In the genomic region with DNA sequence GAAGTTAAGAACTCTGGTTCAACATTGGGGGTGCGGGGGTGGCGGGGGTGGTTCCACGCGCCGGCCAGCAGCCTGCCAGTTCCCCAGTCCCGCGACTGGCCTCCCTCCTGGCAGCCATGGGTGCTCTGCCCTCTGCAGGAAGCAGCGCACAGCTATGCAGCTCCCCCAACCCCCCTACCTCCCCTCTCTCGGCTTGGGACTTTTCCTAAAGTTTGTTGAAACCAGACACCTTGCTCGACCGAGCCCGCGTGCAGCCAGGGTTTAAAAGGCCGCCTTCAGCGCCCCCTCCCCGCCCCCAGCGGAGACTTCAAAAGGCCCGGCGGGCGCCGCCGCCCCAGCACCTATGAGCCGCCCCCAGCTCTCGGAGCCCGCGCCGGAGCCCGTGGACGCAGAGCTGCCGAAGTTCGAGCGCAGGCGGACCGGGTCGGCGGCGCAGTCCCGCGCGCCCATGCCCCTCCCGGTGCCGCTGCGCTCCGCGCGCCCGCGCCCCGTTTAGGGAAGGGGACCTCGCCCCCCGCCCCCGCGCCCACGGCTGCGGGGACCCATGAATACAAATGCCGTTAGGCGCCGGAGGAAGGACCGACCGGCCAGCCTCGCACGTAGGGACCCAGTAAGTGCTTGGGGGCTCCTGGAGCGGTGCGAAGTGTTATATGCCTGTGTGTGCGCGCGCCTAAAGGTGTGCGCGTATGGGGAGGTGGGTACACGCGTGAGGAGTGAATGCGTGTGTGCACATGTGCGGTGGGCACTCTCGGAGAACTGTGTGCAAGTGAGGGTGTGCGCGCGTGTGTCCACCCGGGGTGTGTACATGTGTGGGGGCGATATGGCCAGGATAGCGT, we compare ENCODE assay signal across 8 cellular contexts. TPM values are rescaled to one million over a fixed set of nuclear protein-coding genes. Genes with fewer than 3 reads are reported as not detected.
DNase-seq lines count a peak whose midpoint lies in the region; ATAC-seq, FAIRE-seq and TF ChIP-seq lines count a peak whose summit lies in the region.

No MANE protein-coding gene starts in this region.

- dilution Hi-C loops in keratinocyte (cut with MboI; ENCODE audit: extremely low pct_ligation_motif_present, low sequenced_read_pairs): no loop called here

- H3K9me3 ChIP-seq in keratinocyte (ENCODE audit: control insufficient read depth, low read depth, low read length) (no peaks in the 10 kb centered on the region), upper lobe of left lung (no peaks in the 10 kb centered on the region), colonic mucosa (no peaks in the 10 kb centered on the region)

- peaks cover 25% of the 10 kb centered on the region for H3K4me1 ChIP-seq in keratinocyte (ENCODE audit: control insufficient read depth, extremely low read depth, insufficient read depth, low read length)
- H3K4me1 ChIP-seq in upper lobe of left lung: peaks cover 23 to 39% (median 24%) of the 10 kb centered on the region in 4 donors
- H3K4me1 ChIP-seq in colonic mucosa: no peaks in the 10 kb centered on the region

- no peak for TF ChIP-seq POLR2A in upper lobe of left lung (IDR thresholded peaks at IDR 0.05)

- no peaks in the 10 kb centered on the region for H3K9me3 Mint-ChIP-seq in activated naive CD8-positive, alpha-beta T cell treated with anti-CD3 and anti-CD28 coated beads, Interleukin-2, amount 50 U/mL, for 24 hours

- peaks cover 22% of the 10 kb centered on the region for H3K27me3 ChIP-seq in keratinocyte (ENCODE audit: control insufficient read depth, extremely low read depth, insufficient read depth, low read length)
- H3K27me3 ChIP-seq in upper lobe of left lung: peaks cover 0 to 29% (median 15%) of the 10 kb centered on the region in 4 donors
- H3K27me3 ChIP-seq in colonic mucosa: peaks cover 32% of the 10 kb centered on the region

- H3K4me3 Mint-ChIP-seq in activated naive CD8-positive, alpha-beta T cell treated with anti-CD3 and anti-CD28 coated beads, Interleukin-2, amount 50 U/mL, for 24 hours: peak overlapping the region; percentile 65

- H3K4me3 ChIP-seq in keratinocyte (ENCODE audit: control insufficient read depth in 2 of 3, extremely low read depth in 1 of 3, insufficient read depth in 2 of 3, low read depth in 1 of 3, low read length in 3 of 3): peak overlapping the region; percentile 20 to 56 (median 40)
- H3K4me3 ChIP-seq in upper lobe of left lung: peak overlapping the region in 3 of 4 donors; percentile 35 to 47 (median 42)
- H3K4me3 ChIP-seq in colonic mucosa: no peak overlapping the region

- no peak for ATAC-seq in activated naive CD8-positive, alpha-beta T cell treated with anti-CD3 and anti-CD28 coated beads, Interleukin-2, amount 50 U/mL, for 24 hours
- ATAC-seq in upper lobe of left lung (ENCODE audit: low FRiP score in 2 of 2): no peak
- no peak for ATAC-seq in HG02870 (IDR thresholded peaks at IDR 0.05; ENCODE audit: unreplicated experiment)

- H3K9me1 ChIP-seq in keratinocyte (ENCODE audit: control insufficient read depth, extremely low read depth, insufficient read depth, low read length): peaks cover 3% of the 10 kb centered on the region

- DNase-seq in activated T-cell treated with anti-CD3 and anti-CD28 coated beads, Interleukin-2, amount 50 U/mL, for 1 hour: peak; percentile 19
- DNase-seq in activated T-cell treated with anti-CD3 and anti-CD28 coated beads for 4 hours: no peak
- no peak for DNase-seq in activated naive CD8-positive, alpha-beta T cell treated with anti-CD3 and anti-CD28 coated beads, Interleukin-2, amount 50 U/mL, for 24 hours
- no peak for DNase-seq in keratinocyte (ENCODE audit: low read depth, low spot score)
- peak; percentile 42 to 87 for DNase-seq in upper lobe of left lung
- DNase-seq in colonic mucosa: no peak
- DNase-seq in cortex of kidney (lab: John Stamatoyannopoulos, UW): no peak

- H3K27ac ChIP-seq in keratinocyte (ENCODE audit: control insufficient read depth, insufficient read depth, low read length) (no peak overlapping the region), upper lobe of left lung (no peak overlapping the region), colonic mucosa (no peak overlapping the region)

- no peak overlapping the region for H3K27ac Mint-ChIP-seq in activated naive CD8-positive, alpha-beta T cell treated with anti-CD3 and anti-CD28 coated beads, Interleukin-2, amount 50 U/mL, for 24 hours

- TF ChIP-seq CTCF in keratinocyte (optimal IDR thresholded peaks at IDR 0.05 in 1 of 3, IDR thresholded peaks at IDR 0.05 in 1 of 3, conservative IDR thresholded peaks at IDR 0.05 in 1 of 3; ENCODE audit: extremely low read depth in 1 of 3, insufficient read depth in 2 of 3, low read length in 3 of 3) (peak in 1 of 3 experiments; percentile 47), upper lobe of left lung (IDR thresholded peaks at IDR 0.05) (peak in 2 of 6 experiments; percentile 13 to 25), colonic mucosa (IDR thresholded peaks at IDR 0.05) (no peak)

- peaks cover 2% of the 10 kb centered on the region for H4K20me1 ChIP-seq in keratinocyte (ENCODE audit: control insufficient read depth, extremely low read depth, insufficient read depth, low read length)

- TF ChIP-seq EP300 in upper lobe of left lung (IDR thresholded peaks at IDR 0.05): no peak

- FAIRE-seq in keratinocyte (lab: Jason Lieb, UNC): no peak

- peak overlapping the region; percentile 83 for H3K4me2 ChIP-seq in keratinocyte (ENCODE audit: control insufficient read depth, extremely low read depth, insufficient read depth, low read depth, low read length)

- H3K9ac ChIP-seq in keratinocyte (ENCODE audit: control insufficient read depth, extremely low read depth, insufficient read depth, low read length): no peak overlapping the region
- no peak overlapping the region for H3K9ac ChIP-seq in colonic mucosa (ENCODE audit: low read depth in 2 of 2, low read length in 2 of 2)

- H3K36me3 Mint-ChIP-seq in activated naive CD8-positive, alpha-beta T cell treated with anti-CD3 and anti-CD28 coated beads, Interleukin-2, amount 50 U/mL, for 24 hours (ENCODE audit: low read depth): no peaks in the 10 kb centered on the region

- H2AFZ ChIP-seq in keratinocyte (ENCODE audit: control insufficient read depth, low read length): no peak overlapping the region

- intact Hi-C loops in colonic mucosa (cut with DNase I): no loop called here

- peaks cover 56% of the 10 kb centered on the region for H3K27me3 Mint-ChIP-seq in activated naive CD8-positive, alpha-beta T cell treated with anti-CD3 and anti-CD28 coated beads, Interleukin-2, amount 50 U/mL, for 24 hours

- peaks cover 23% of the 10 kb centered on the region for H3K79me2 ChIP-seq in keratinocyte (ENCODE audit: control insufficient read depth, insufficient read depth, low read length)

- H3K36me3 ChIP-seq in keratinocyte (ENCODE audit: control insufficient read depth in 2 of 2, extremely low read depth in 1 of 2, insufficient read depth in 2 of 2, low read length in 2 of 2) (no peaks in the 10 kb centered on the region), upper lobe of left lung (no peaks in the 10 kb centered on the region), colonic mucosa (no peaks in the 10 kb centered on the region)

- H3K4me1 Mint-ChIP-seq in activated naive CD8-positive, alpha-beta T cell treated with anti-CD3 and anti-CD28 coated beads, Interleukin-2, amount 50 U/mL, for 24 hours: peaks cover 24% of the 10 kb centered on the region

- 2 to 4% methylated on average over 8 to 55 of the region's 80 CpGs for WGBS in upper lobe of left lung, 2 donors

RNA-seq across cellular contexts. Expression of a gene that starts 1.4 kb away (rescaled TPM):
- 10.1 to 24.1 TPM (median 14.0 TPM) in 3 replicates for polyA plus RNA-seq in keratinocyte
- polyA plus RNA-seq in keratinocyte (2011; ENCODE audit: low read depth): 4.0 TPM
- 3.2 and 6.3 TPM in 2 replicates for polyA plus RNA-seq in keratinocyte (2011; cell fraction: cytosol; rRNA removed)
- polyA plus RNA-seq in keratinocyte (2011; cell fraction: nucleus; rRNA removed): 74.7 and 104 TPM in 2 replicates
- polyA plus RNA-seq in keratinocyte (2012; ENCODE audit: low replicate concordance): 7.7 and 9.2 TPM in 2 replicates
- 21.0 to 31.0 TPM (median 23.4 TPM) in 3 replicates for polyA minus RNA-seq in keratinocyte
- 6.7 TPM for polyA minus RNA-seq in keratinocyte (2011; cell fraction: cytosol; rRNA and poly(A)+ RNA removed)
- 37.9 and 45.1 TPM in 2 replicates for polyA minus RNA-seq in keratinocyte (2011; cell fraction: nucleus; rRNA and poly(A)+ RNA removed)
- total RNA-seq in upper lobe of left lung (10 to 100 TPM in 3 of 6 donors, 1 to 10 TPM in 3; 4.0 to 55.5 (median 9.2) TPM), colonic mucosa (1 to 10 TPM; 2.9 to 4.2 TPM)

RNA-seq across cellular contexts. Expression of a gene that starts 54.9 kb away (rescaled TPM):
- polyA plus RNA-seq in keratinocyte: 1.3 to 2.3 TPM (median 1.5 TPM) in 3 replicates
- polyA plus RNA-seq in keratinocyte (2011; ENCODE audit: low read depth): 0.22 TPM
- 0.83 and 1.1 TPM in 2 replicates for polyA plus RNA-seq in keratinocyte (2011; cell fraction: cytosol; rRNA removed)
- polyA plus RNA-seq in keratinocyte (2011; cell fraction: nucleus; rRNA removed): 3.9 and 6.8 TPM in 2 replicates
- 0.17 and 3.0 TPM in 2 replicates for polyA plus RNA-seq in keratinocyte (2012; ENCODE audit: low replicate concordance)
- 0.32 to 3.0 TPM (median 0.33 TPM) in 3 replicates for polyA minus RNA-seq in keratinocyte
- 2.1 TPM for polyA minus RNA-seq in keratinocyte (2011; cell fraction: cytosol; rRNA and poly(A)+ RNA removed)
- polyA minus RNA-seq in keratinocyte (2011; cell fraction: nucleus; rRNA and poly(A)+ RNA removed): 2.3 and 2.4 TPM in 2 replicates
- total RNA-seq in upper lobe of left lung (10 to 100 TPM in 1 of 6 donors, 1 to 10 TPM in 5; 2.3 to 16.8 (median 4.4) TPM), colonic mucosa (10 to 100 TPM; 27.2 to 33.8 TPM)

Comparison
In these comparisons a context has a peak if more than half of its experiments do, and no peak if none do; other contexts are left out.
1. DNase-seq: peak in activated T-cell treated with anti-CD3 and anti-CD28 coated beads, Interleukin-2, amount 50 U/mL, for 1 hour (single experiment) and upper lobe of left lung (2 of 2); none in activated T-cell treated with anti-CD3 and anti-CD28 coated beads for 4 hours (single experiment), activated naive CD8-positive, alpha-beta T cell treated with anti-CD3 and anti-CD28 coated beads, Interleukin-2, amount 50 U/mL, for 24 hours (single experiment), keratinocyte (single experiment), colonic mucosa (single experiment) and cortex of kidney (single experiment).